3 cellular contexts compared by ENCODE assay signal in genomic region chr4:59724286-59724685, GRCh38.
DNase-seq lines count a peak whose midpoint lies in the region; FAIRE-seq and TF ChIP-seq lines count a peak whose summit lies in the region.
"Not testable (repeated sequence)": the region's sequence is repeated elsewhere in the genome, so short reads cannot be mapped to it uniquely, and the experiment has no call there.

No MANE protein-coding gene starts in this region.

- not testable (repeated sequence) for TF ChIP-seq CTCF in BE2C (IDR thresholded peaks at IDR 0.05; ENCODE audit: low read depth, low read length); chondrocyte (IDR thresholded peaks at IDR 0.05); kidney (IDR thresholded peaks at IDR 0.05; ENCODE audit: borderline replicate concordance, extremely low read depth, insufficient read depth)

- not testable (repeated sequence) for H3K36me3 ChIP-seq in BE2C; kidney (ENCODE audit: control insufficient read depth in 1 of 2, insufficient read depth in 2 of 2, low read length in 2 of 2)

- not testable (repeated sequence) for H3K4me3 Mint-ChIP-seq in chondrocyte (ENCODE audit: unreplicated experiment)

- DNase-seq in BE2C (peak; percentile 3), chondrocyte (ENCODE audit: low spot score) (peak; percentile 51), kidney (peak; percentile 42)

- peaks cover 23% of the 10 kb centered on the region for H3K9me3 Mint-ChIP-seq in chondrocyte (ENCODE audit: low read depth)

- H3K9me3 ChIP-seq in BE2C; kidney (ENCODE audit: control insufficient read depth in 1 of 2, low read length in 2 of 2): not testable (repeated sequence)

- not testable (repeated sequence) for H3K27me3 Mint-ChIP-seq in chondrocyte (ENCODE audit: low read depth)

- FAIRE-seq in kidney (lab: Jason Lieb, UNC) = not testable (repeated sequence)

- not testable (repeated sequence) for H3K4me1 ChIP-seq in BE2C; kidney (ENCODE audit: control insufficient read depth in 1 of 2, insufficient read depth in 1 of 2, low read depth in 1 of 2, low read length in 2 of 2)

- not testable (repeated sequence) for H3K36me3 Mint-ChIP-seq in chondrocyte (ENCODE audit: low read depth)

- H3K27ac ChIP-seq in kidney (ENCODE audit: low read depth in 2 of 2, low read length in 2 of 2) = not testable (repeated sequence)

- not testable (repeated sequence) for H3K4me3 ChIP-seq in BE2C (ENCODE audit: low read depth, low read length); kidney (ENCODE audit: low read length in 2 of 2)

- H3K27me3 ChIP-seq in BE2C = not testable (repeated sequence)

- H3K27ac Mint-ChIP-seq in chondrocyte (ENCODE audit: unreplicated experiment) = not testable (repeated sequence)

- intact Hi-C loops in kidney (cut with DNase I) = not testable (repeated sequence)

- H3K9ac ChIP-seq in kidney (ENCODE audit: low read length in 2 of 2) = not testable (repeated sequence)

- H3K4me1 Mint-ChIP-seq in chondrocyte (ENCODE audit: low read depth) = not testable (repeated sequence)
